1 cellular context compared by ENCODE assay signal in the genomic region with DNA sequence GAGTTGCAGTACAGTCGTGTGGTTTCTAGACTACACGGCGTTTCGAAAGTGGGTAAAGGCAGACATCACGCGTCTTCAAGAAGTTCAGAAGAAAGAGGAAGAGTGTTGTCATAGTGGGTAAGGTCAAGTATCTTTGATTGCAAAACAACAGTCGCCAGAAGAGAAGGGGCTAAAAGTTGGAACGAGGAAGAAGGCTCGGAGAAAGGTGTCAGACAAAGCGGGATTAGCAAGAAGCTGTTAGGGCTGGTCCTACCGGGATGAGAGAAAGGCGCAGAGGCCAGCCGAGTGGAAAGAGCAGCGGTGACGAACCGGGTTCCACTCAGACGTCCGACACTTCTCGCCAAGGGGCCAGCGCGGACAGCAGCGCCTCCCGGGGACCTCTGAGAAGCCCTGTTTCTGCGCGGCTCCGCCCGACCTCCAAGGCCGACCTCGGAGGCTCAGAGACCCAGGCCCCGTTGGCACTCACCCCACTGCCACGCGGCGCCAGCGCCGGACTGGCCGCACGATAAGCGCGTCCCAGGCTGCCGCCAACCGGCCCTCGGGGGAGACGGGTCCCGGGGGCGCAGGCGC.
TF ChIP-seq lines count a peak whose summit lies in the region.

No MANE protein-coding gene starts in this region.

TF ChIP-seq in endothelial cell of umbilical vein, 7 proteins besides CTCF, POLR2A, EP300 and RAD21 (continued from another document):
- TF ChIP-seq EZH2 (IDR thresholded peaks at IDR 0.05; ENCODE audit: borderline replicate concordance, low read depth, low read length, severe bottlenecking), result no peak
- no peak for TF ChIP-seq MYC (IDR thresholded peaks at IDR 0.05; ENCODE audit: low read depth, low read length)
